1 cellular context compared by ENCODE assay signal in the genomic region with DNA sequence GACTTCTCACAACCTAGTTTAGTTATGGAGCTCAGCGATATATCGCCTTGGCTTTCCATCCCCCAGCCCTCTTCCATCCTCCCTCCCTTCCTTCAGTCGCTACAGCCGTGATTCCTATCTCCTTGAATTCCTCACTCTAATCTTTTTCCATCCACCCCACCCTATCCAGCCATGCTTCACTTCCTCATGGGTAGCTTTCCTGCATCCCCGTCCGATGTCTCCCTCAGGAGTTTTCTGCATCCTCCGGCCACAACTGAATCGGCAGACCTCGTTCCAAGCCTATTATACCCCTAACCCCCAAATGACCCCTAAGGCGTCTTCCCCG.
A peak's percentile ranks its signal among the peaks of the same experiment; 100 is the strongest.
TF ChIP-seq lines count a peak whose summit lies in the region.

No MANE protein-coding gene starts in this region.

TF ChIP-seq in H1, 55 proteins besides CTCF, POLR2A, EP300 and RAD21:
- TF ChIP-seq FOSL1 (IDR thresholded peaks at IDR 0.05; ENCODE audit: insufficient read depth, low read depth, low read length) (no peak), SUZ12 (IDR thresholded peaks at IDR 0.05; ENCODE audit: low read length) (no peak), NRF1 (IDR thresholded peaks at IDR 0.05; ENCODE audit: low read depth, low read length) (no peak), SIX5 (IDR thresholded peaks at IDR 0.05; ENCODE audit: low read depth, low read length) (no peak), ASH2L (IDR thresholded peaks at IDR 0.05; ENCODE audit: low read length) (no peak), RBBP5 (IDR thresholded peaks at IDR 0.05; ENCODE audit: borderline replicate concordance, low read depth, low read length) (no peak), TAF1 (IDR thresholded peaks at IDR 0.05; ENCODE audit: low read depth, low read length) (0 out of 2 replicates have a peak, but pooled peaks have one; percentile 31), SIN3A (conservative IDR thresholded peaks at IDR 0.05 in 1 of 2, IDR thresholded peaks at IDR 0.05 in 1 of 2; ENCODE audit: low read depth in 1 of 2, low read length in 2 of 2) (0 out of 4 replicates have a peak, but pooled peaks of 1 of the 2 experiments have one; percentile 12)
